22 cellular contexts compared by ENCODE assay signal in the genomic region with DNA sequence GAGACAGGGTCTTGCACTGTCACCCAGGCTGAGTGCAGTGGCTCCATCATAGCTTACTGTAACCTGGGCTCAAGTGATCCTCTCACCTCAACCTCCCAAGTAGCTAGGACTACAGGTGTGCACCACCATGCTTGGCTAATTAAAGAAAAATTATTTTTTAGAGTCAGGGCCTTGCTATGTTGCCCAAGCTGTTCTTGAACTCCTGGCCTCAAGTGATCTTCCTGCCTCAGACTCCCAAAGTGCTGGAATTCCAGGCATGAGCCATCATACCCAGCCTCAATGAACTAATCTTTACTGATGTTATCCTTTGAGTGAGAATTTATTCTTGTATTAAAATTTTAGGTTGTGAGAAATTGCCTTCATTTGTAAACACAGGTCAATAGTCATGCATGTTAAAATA. TPM values are rescaled to one million over a fixed set of nuclear protein-coding genes. Genes with fewer than 3 reads are reported as not detected.
DNase-seq lines count a peak whose midpoint lies in the region; ATAC-seq and TF ChIP-seq lines count a peak whose summit lies in the region.
"Had no signal": no experiment of that assay in that cellular context is flagged by ENCODE, and none has a peak within 500 bp of the region (broad histone marks: within the 10 kb centered on the region; RNA-seq: fewer than 3 reads in every experiment).

No MANE protein-coding gene starts in this region.

- peaks cover 53% of the 10 kb centered on the region for H3F3A ChIP-seq in GM23248 (ENCODE audit: insufficient read depth)

- no peaks in the 10 kb centered on the region for H3K79me1 ChIP-seq in trophoblast cell (ENCODE audit: low read length)

- no peak overlapping the region for H3K4me3 Mint-ChIP-seq in MCF 10A (ENCODE audit: unreplicated experiment)
- H3K4me3 Mint-ChIP-seq: CD14-positive monocyte; CD4-positive, CD25-positive, alpha-beta regulatory T cell; CD8-positive, alpha-beta memory T cell had no signal

- H3K4ac ChIP-seq in trophoblast cell (ENCODE audit: low read depth, low read length): no peak overlapping the region

- no peak overlapping the region for H4K91ac ChIP-seq in trophoblast cell (ENCODE audit: low read depth, low read length)

- H2BK120ac ChIP-seq in trophoblast cell (ENCODE audit: insufficient read depth, low read length, poor library complexity): no peak overlapping the region

- H4K20me1 ChIP-seq in mammary epithelial cell (ENCODE audit: insufficient read depth, low read length) (no peaks in the 10 kb centered on the region), GM23248 (ENCODE audit: insufficient read depth) (no peaks in the 10 kb centered on the region)
- H4K20me1 ChIP-seq: BLaER1 had no signal

- TF ChIP-seq POLR2A in vagina (IDR thresholded peaks at IDR 0.05): no peak

- H3K27me3 ChIP-seq in mammary epithelial cell (ENCODE audit: insufficient read depth, low read length) (no peaks in the 10 kb centered on the region), GM23248 (replicated peaks; ENCODE audit: insufficient read depth) (no peaks in the 10 kb centered on the region), trophoblast cell (ENCODE audit: insufficient read depth, low read length) (no peaks in the 10 kb centered on the region), vagina (no peaks in the 10 kb centered on the region)
- H3K27me3 ChIP-seq: BE2C, BLaER1 had no signal

- no peak overlapping the region for H2BK5ac ChIP-seq in trophoblast cell (ENCODE audit: low read depth, low read length, poor library complexity)

- BruUV-seq in mammary epithelial cell (replicated peaks; lab: Mats Ljungman, UMichigan): no TSS peak
- BruUV-seq in MCF 10A (replicated peaks; lab: Mats Ljungman, UMichigan): no TSS peak

- H3K4me2 ChIP-seq in mammary epithelial cell (ENCODE audit: insufficient read depth, low read depth, low read length) (no peak overlapping the region), GM23248 (ENCODE audit: unreplicated experiment) (no peak overlapping the region), trophoblast cell (ENCODE audit: low read length) (no peak overlapping the region)

- H3K27me3 Mint-ChIP-seq in MCF 10A (ENCODE audit: insufficient read depth, unreplicated experiment): no peaks in the 10 kb centered on the region

- no peak overlapping the region for H3K9ac ChIP-seq in mammary epithelial cell (ENCODE audit: insufficient read depth, low read length)
- H3K9ac ChIP-seq in GM23248: no peak overlapping the region
- H3K9ac ChIP-seq in trophoblast cell (ENCODE audit: low read length): no peak overlapping the region
- H3K9ac ChIP-seq: BLaER1 had no signal

- no peak overlapping the region for H3K14ac ChIP-seq in trophoblast cell (ENCODE audit: low read length)

- peaks cover 54% of the 10 kb centered on the region for H3K4me1 Mint-ChIP-seq in MCF 10A (ENCODE audit: insufficient read depth, unreplicated experiment)

- H3K9me3 ChIP-seq in mammary epithelial cell (replicated peaks; ENCODE audit: insufficient read depth, low read length) (no peaks in the 10 kb centered on the region), GM23248 (ENCODE audit: low read depth) (no peaks in the 10 kb centered on the region), trophoblast cell (ENCODE audit: insufficient read depth, low read depth, low read length) (no peaks in the 10 kb centered on the region), vagina (no peaks in the 10 kb centered on the region)
- H3K9me3 ChIP-seq: BE2C, BLaER1 had no signal

- DNase-seq in mammary epithelial cell (no peak), MCF 10A (ENCODE audit: unreplicated experiment) (no peak), GM23248 (no peak), epithelial cell of prostate (ENCODE audit: low read depth, low spot score) (no peak), trophoblast cell (peak; percentile 82 to 86), NCI-H2081 treated with DMSO at 0.1 percent for 48 hours (lab: John Stamatoyannopoulos, UW) (no peak), vagina (ENCODE audit: extremely low spot score in 2 of 2) (no peak)
- DNase-seq: 8988T; ACHN; BE2C; C1 segment of cervical spinal cord; CD4-positive, alpha-beta memory T cell; CD4-positive, CD25-positive, alpha-beta regulatory T cell; CD8-positive, alpha-beta memory T cell; COR-L47; DMS79 treated with DMSO at 0.1 percent for 48 hours; GF-D8 had no signal

- peak overlapping the region; percentile 55 for H3K27ac ChIP-seq in mammary epithelial cell (ENCODE audit: insufficient read depth, low read depth, low read length)
- peak overlapping the region; percentile 8 for H3K27ac ChIP-seq in GM23248
- peak overlapping the region; percentile 34 for H3K27ac ChIP-seq in epithelial cell of prostate
- H3K27ac ChIP-seq in trophoblast cell (ENCODE audit: low read depth, low read length): no peak overlapping the region
- H3K27ac ChIP-seq in vagina: no peak overlapping the region
- H3K27ac ChIP-seq: BLaER1 had no signal

- ATAC-seq in GM19463 (IDR thresholded peaks at IDR 0.05; ENCODE audit: unreplicated experiment): no peak

- no peak overlapping the region for H3K27ac Mint-ChIP-seq in MCF 10A (ENCODE audit: low read depth, unreplicated experiment)
- H3K27ac Mint-ChIP-seq: CD14-positive monocyte; CD4-positive, alpha-beta memory T cell; CD4-positive, CD25-positive, alpha-beta regulatory T cell; CD8-positive, alpha-beta memory T cell had no signal

- TF ChIP-seq CTCF in mammary epithelial cell (conservative IDR thresholded peaks at IDR 0.05 in 1 of 2, IDR thresholded peaks at IDR 0.05 in 1 of 2; ENCODE audit: extremely low read depth in 1 of 2, insufficient read depth in 1 of 2, low read depth in 1 of 2, low read length in 2 of 2): no peak
- no peak for TF ChIP-seq CTCF in MCF 10A (IDR thresholded peaks at IDR 0.05; ENCODE audit: unreplicated experiment)
- no peak for TF ChIP-seq CTCF in vagina (IDR thresholded peaks at IDR 0.05)

- no peaks in the 10 kb centered on the region for H3K36me3 ChIP-seq in mammary epithelial cell (ENCODE audit: insufficient read depth, low read length)
- no peaks in the 10 kb centered on the region for H3K36me3 ChIP-seq in GM23248 (ENCODE audit: low read depth)
- no peaks in the 10 kb centered on the region for H3K36me3 ChIP-seq in trophoblast cell (ENCODE audit: control insufficient read depth in 1 of 2, insufficient read depth in 2 of 2, low read length in 2 of 2)
- no peaks in the 10 kb centered on the region for H3K36me3 ChIP-seq in vagina
- H3K36me3 ChIP-seq: BE2C, BLaER1 had no signal

- H3K18ac ChIP-seq in trophoblast cell (ENCODE audit: low read length): no peak overlapping the region

- POLR2A ChIA-PET in MCF 10A (lab: Yijun Ruan, JAX): no interaction called here

- no peak overlapping the region for H2AK5ac ChIP-seq in trophoblast cell (ENCODE audit: low read length)

- H3K9me3 Mint-ChIP-seq in MCF 10A (ENCODE audit: unreplicated experiment): no peaks in the 10 kb centered on the region
- H3K9me3 Mint-ChIP-seq: CD8-positive, alpha-beta memory T cell had no signal

- no peak overlapping the region for H3K23ac ChIP-seq in trophoblast cell (ENCODE audit: low read length)

- intact Hi-C loops in mammary epithelial cell (cut with micrococcal nuclease) (no loop called here), MCF 10A (cut with micrococcal nuclease) (no loop called here), vagina (cut with DNase I) (no loop called here)

- in situ Hi-C loops in mammary epithelial cell (cut with MboI; ENCODE audit: low sequenced_read_pairs in 2 of 2) (no loop called here), GM23248 (cut with MboI) (no loop called here)

- H4K8ac ChIP-seq in trophoblast cell (ENCODE audit: low read depth, low read length): no peak overlapping the region

- H2AFZ ChIP-seq in mammary epithelial cell (ENCODE audit: low read depth, low read length) (no peak overlapping the region), GM23248 (no peak overlapping the region), trophoblast cell (ENCODE audit: insufficient read depth, low read length, poor library complexity) (no peak overlapping the region)

- CTCF ChIA-PET in mammary epithelial cell (lab: Charles Lee; ENCODE audit: low non-redundant PET) (no interaction called here), MCF 10A (lab: Yijun Ruan, JAX) (interaction anchor here (0.6 to 1.2 kb wide), 6 partner anchors 9 to 470 kb away, joined by 3 to 6 read pairs (median 4); no protein-coding TSS in a partner anchor)

- H3K9me2 ChIP-seq in GM23248 (ENCODE audit: insufficient read depth): no peaks in the 10 kb centered on the region

- no peak overlapping the region for H2BK12ac ChIP-seq in trophoblast cell (ENCODE audit: low read length)

- no peaks in the 10 kb centered on the region for H3K36me3 Mint-ChIP-seq in MCF 10A (ENCODE audit: insufficient read depth, unreplicated experiment)
- H3K36me3 Mint-ChIP-seq: CD14-positive monocyte; CD4-positive, alpha-beta memory T cell had no signal

- H3K4me3 ChIP-seq in mammary epithelial cell (replicated peaks in 1 of 3; ENCODE audit: insufficient read depth in 1 of 3, low read depth in 2 of 3, low read length in 3 of 3) (no peak overlapping the region), GM23248 (no peak overlapping the region), trophoblast cell (ENCODE audit: low read depth, low read length) (no peak overlapping the region), vagina (no peak overlapping the region)
- H3K4me3 ChIP-seq: BLaER1 had no signal

- dilution Hi-C loops in mammary epithelial cell (cut with HindIII; ENCODE audit: low sequenced_read_pairs): loop anchor here (10.0 kb wide), 1 partner anchor 125 kb away; no protein-coding TSS in a partner anchor

- no peaks in the 10 kb centered on the region for H3K79me2 ChIP-seq in mammary epithelial cell (ENCODE audit: insufficient read depth, low read length)
- H3K79me2 ChIP-seq in GM23248 (ENCODE audit: insufficient read depth): no peaks in the 10 kb centered on the region
- no peaks in the 10 kb centered on the region for H3K79me2 ChIP-seq in trophoblast cell (ENCODE audit: control insufficient read depth, insufficient read depth, low read length, poor library complexity)

- no peak overlapping the region for H4K12ac ChIP-seq in trophoblast cell (ENCODE audit: low read depth, low read length)

- H3K4me1 ChIP-seq in mammary epithelial cell (ENCODE audit: insufficient read depth, low read length): peaks cover 52% of the 10 kb centered on the region
- peaks cover 62% of the 10 kb centered on the region for H3K4me1 ChIP-seq in GM23248 (ENCODE audit: insufficient read depth)
- H3K4me1 ChIP-seq in trophoblast cell (ENCODE audit: control insufficient read depth in 1 of 2, insufficient read depth in 2 of 2, low read length in 2 of 2): no peaks in the 10 kb centered on the region
- peaks cover 41% of the 10 kb centered on the region for H3K4me1 ChIP-seq in vagina
- H3K4me1 ChIP-seq: BE2C had no signal

RNA-seq across cellular contexts. Expression of gene CD28, which starts 27.0 kb away (rescaled TPM):
- total RNA-seq in mammary epithelial cell (not detected), MCF 10A (2022) (not detected in 2 replicates), vagina (2.7 TPM)
- polyA plus RNA-seq in mammary epithelial cell (not detected), GM23248 (2016; fragmentation: Nextera tagmentation; extraction: Ambion mirVana) (0.10 and 0.11 TPM in 2 replicates)
- polyA minus RNA-seq in mammary epithelial cell: not detected
- total RNA-seq in GM23248 (2014; rRNA removed; shearing (Covaris generic)): 0.11 TPM in 1 of 2 replicates, not detected in the other
- polyA plus RNA-seq in trophoblast cell (2013): 0.03 and 0.06 TPM in 2 replicates
- total RNA-seq: A673 had no signal
- polyA plus RNA-seq: AG04450 had no signal

Comparison
In these comparisons a context has a peak if more than half of its experiments do, and no peak if none do; other contexts are left out.
1. DNase-seq: peak in trophoblast cell (2 of 2); none in mammary epithelial cell (single experiment), MCF 10A (single experiment), GM23248 (single experiment), epithelial cell of prostate (single experiment), NCI-H2081 treated with DMSO at 0.1 percent for 48 hours (single experiment) and vagina (0 of 2).
2. H3K27ac ChIP-seq: peak in mammary epithelial cell (single experiment), GM23248 (single experiment) and epithelial cell of prostate (single experiment); none in trophoblast cell (single experiment) and vagina (single experiment).